2 cellular contexts compared by ENCODE assay signal in genomic region chr12:27636569-27636968, GRCh38. TPM values are rescaled to one million over a fixed set of nuclear protein-coding genes. Genes with fewer than 3 reads are reported as not detected.
"Had no signal": no experiment of that assay in that cellular context is flagged by ENCODE, and none has a peak within 500 bp of the region (broad histone marks: within the 10 kb centered on the region; RNA-seq: fewer than 3 reads in every experiment).

No MANE protein-coding gene starts in this region.

RNA-seq across cellular contexts. Expression of gene REP15, which starts 59.7 kb away (rescaled TPM):
- total RNA-seq: activated CD4-positive, alpha-beta memory T cell treated with anti-CD3 and anti-CD28 coated beads, Interleukin-2, amount 10 ng/mL, durations not matched to agents 7 days and 5 days had no signal
- polyA plus RNA-seq: cardiac muscle cell had no signal
